ENCODE assay signal across 1 cellular context in genomic region chr16:31022574-31023251, GRCh38.
A peak's percentile ranks its signal among the peaks of the same experiment; 100 is the strongest.
TF ChIP-seq lines count a peak whose summit lies in the region.

No MANE protein-coding gene starts in this region.

TF ChIP-seq in HepG2, 621 proteins besides CTCF, POLR2A, EP300 and RAD21 (continues in another document):
- TF ChIP-seq NAIF1 (CRISPR knock-in tag; IDR thresholded peaks at IDR 0.05; ENCODE audit: borderline replicate concordance) (no peak), ZNF33B (CRISPR knock-in tag; IDR thresholded peaks at IDR 0.05) (no peak), ZNF614 (CRISPR knock-in tag; IDR thresholded peaks at IDR 0.05; ENCODE audit: borderline replicate concordance) (no peak), HHEX (CRISPR knock-in tag; IDR thresholded peaks at IDR 0.05) (no peak), THAP8 (CRISPR knock-in tag; IDR thresholded peaks at IDR 0.05; ENCODE audit: borderline replicate concordance) (no peak), FOXA3 (CRISPR knock-in tag; IDR thresholded peaks at IDR 0.05) (no peak), ZNF777 (CRISPR knock-in tag; IDR thresholded peaks at IDR 0.05) (no peak), ZNF788 (CRISPR knock-in tag; IDR thresholded peaks at IDR 0.05; ENCODE audit: borderline replicate concordance) (no peak), NFKB2 (CRISPR knock-in tag; IDR thresholded peaks at IDR 0.05; ENCODE audit: borderline replicate concordance) (0 out of 2 replicates have a peak, but pooled peaks have one; percentile 23), RARA (CRISPR knock-in tag; IDR thresholded peaks at IDR 0.05) (peak; percentile 84), SOX6 (IDR thresholded peaks at IDR 0.05) (no peak), SOX6 (CRISPR knock-in tag; IDR thresholded peaks at IDR 0.05) (no peak), SYNCRIP (IDR thresholded peaks at IDR 0.05; ENCODE audit: insufficient read depth, low read depth, low read length) (no peak), ZIK1 (CRISPR knock-in tag; IDR thresholded peaks at IDR 0.05; ENCODE audit: borderline replicate concordance, low read depth) (0 out of 2 replicates have a peak, but pooled peaks have one; percentile 51), TRAFD1 (CRISPR knock-in tag; IDR thresholded peaks at IDR 0.05; ENCODE audit: borderline replicate concordance) (no peak), GFI1 (CRISPR knock-in tag; IDR thresholded peaks at IDR 0.05; ENCODE audit: borderline replicate concordance) (no peak), REL (CRISPR knock-in tag; conservative IDR thresholded peaks at IDR 0.05) (no peak), ZNF333 (CRISPR knock-in tag; IDR thresholded peaks at IDR 0.05; ENCODE audit: borderline replicate concordance) (no peak), TEF (CRISPR knock-in tag; IDR thresholded peaks at IDR 0.05) (no peak), ZNF546 (CRISPR knock-in tag; conservative IDR thresholded peaks at IDR 0.05) (no peak), NR2F2 (IDR thresholded peaks at IDR 0.05; ENCODE audit: borderline replicate concordance, low read depth) (no peak), HNF4A (CRISPR knock-in tag; IDR thresholded peaks at IDR 0.05) (peak; percentile 30; the same call in 1 of the 2 replicates), ZBTB20 (CRISPR knock-in tag; IDR thresholded peaks at IDR 0.05; ENCODE audit: borderline replicate concordance, low read depth) (no peak), RFXANK (CRISPR knock-in tag; IDR thresholded peaks at IDR 0.05) (no peak), ZNF556 (CRISPR knock-in tag; IDR thresholded peaks at IDR 0.05; ENCODE audit: borderline replicate concordance) (peak; percentile 45; the same call in 1 of the 2 replicates), ZNF160 (CRISPR knock-in tag; IDR thresholded peaks at IDR 0.05) (peak; percentile 11; the same call in 1 of the 2 replicates), ZNF496 (CRISPR knock-in tag; IDR thresholded peaks at IDR 0.05; ENCODE audit: insufficient replicate concordance) (no peak), FOXJ3 (CRISPR knock-in tag; IDR thresholded peaks at IDR 0.05; ENCODE audit: borderline replicate concordance) (0 out of 2 replicates have a peak, but pooled peaks have one; percentile 11), ZNF318 (CRISPR knock-in tag; IDR thresholded peaks at IDR 0.05) (no peak), TBX2 (CRISPR knock-in tag; IDR thresholded peaks at IDR 0.05; ENCODE audit: borderline replicate concordance) (no peak), AGO1 (IDR thresholded peaks at IDR 0.05; ENCODE audit: low read depth, low read length, poor library complexity, severe bottlenecking) (no peak), TEAD3 (CRISPR knock-in tag; optimal IDR thresholded peaks at IDR 0.05; ENCODE audit: borderline replicate concordance) (peak; percentile 5), PHF8 (CRISPR knock-in tag; IDR thresholded peaks at IDR 0.05) (no peak), ZNF615 (CRISPR knock-in tag; IDR thresholded peaks at IDR 0.05; ENCODE audit: borderline replicate concordance) (no peak), THAP9 (CRISPR knock-in tag; IDR thresholded peaks at IDR 0.05; ENCODE audit: borderline replicate concordance) (no peak), NFRKB (IDR thresholded peaks at IDR 0.05) (no peak), ZNF891 (CRISPR knock-in tag; IDR thresholded peaks at IDR 0.05) (no peak), GMEB1 (CRISPR knock-in tag; IDR thresholded peaks at IDR 0.05; ENCODE audit: borderline replicate concordance) (no peak), CEBPB (IDR thresholded peaks at IDR 0.05; ENCODE audit: borderline replicate concordance, low read depth, low read length) (no peak), IRF1 (CRISPR knock-in tag; IDR thresholded peaks at IDR 0.05; ENCODE audit: low read depth) (no peak), ZNF800 (CRISPR knock-in tag; IDR thresholded peaks at IDR 0.05) (0 out of 2 replicates have a peak, but pooled peaks have one; percentile 37), ZKSCAN5 (CRISPR knock-in tag; IDR thresholded peaks at IDR 0.05) (no peak)
